In the genomic region with DNA sequence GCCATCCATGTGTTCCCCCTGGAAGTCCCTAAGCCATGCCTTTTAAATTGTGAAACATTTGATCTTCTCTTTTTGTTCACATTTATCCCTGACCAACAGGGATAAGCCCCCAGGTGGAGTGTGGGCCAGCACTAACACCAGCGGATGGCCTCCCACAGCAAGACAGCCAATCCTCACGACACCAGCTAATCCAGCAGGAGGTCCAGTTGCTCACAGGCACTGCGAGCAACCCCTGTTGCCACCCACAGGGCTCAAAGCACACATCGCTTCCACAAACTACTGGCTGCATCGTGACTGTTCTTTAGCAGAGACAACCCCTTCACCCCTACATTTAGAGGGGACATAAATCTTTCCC, we compare ENCODE assay signal across 2 cellular contexts.
TF ChIP-seq lines count a peak whose summit lies in the region.

No MANE protein-coding gene starts in this region.

TF ChIP-seq in K562, 482 proteins besides CTCF, POLR2A, EP300 and RAD21:
- TF ChIP-seq ZSCAN29 (IDR thresholded peaks at IDR 0.05) = no peak
- no peak for TF ChIP-seq STAT5B (CRISPR knock-in tag; IDR thresholded peaks at IDR 0.05)
- no peak for TF ChIP-seq ZNF77 (CRISPR knock-in tag; IDR thresholded peaks at IDR 0.05)
- TF ChIP-seq BCOR (IDR thresholded peaks at IDR 0.05) = no peak
- TF ChIP-seq HEY1 (CRISPR knock-in tag; IDR thresholded peaks at IDR 0.05; ENCODE audit: borderline replicate concordance) = no peak
- TF ChIP-seq, protein P1, sequence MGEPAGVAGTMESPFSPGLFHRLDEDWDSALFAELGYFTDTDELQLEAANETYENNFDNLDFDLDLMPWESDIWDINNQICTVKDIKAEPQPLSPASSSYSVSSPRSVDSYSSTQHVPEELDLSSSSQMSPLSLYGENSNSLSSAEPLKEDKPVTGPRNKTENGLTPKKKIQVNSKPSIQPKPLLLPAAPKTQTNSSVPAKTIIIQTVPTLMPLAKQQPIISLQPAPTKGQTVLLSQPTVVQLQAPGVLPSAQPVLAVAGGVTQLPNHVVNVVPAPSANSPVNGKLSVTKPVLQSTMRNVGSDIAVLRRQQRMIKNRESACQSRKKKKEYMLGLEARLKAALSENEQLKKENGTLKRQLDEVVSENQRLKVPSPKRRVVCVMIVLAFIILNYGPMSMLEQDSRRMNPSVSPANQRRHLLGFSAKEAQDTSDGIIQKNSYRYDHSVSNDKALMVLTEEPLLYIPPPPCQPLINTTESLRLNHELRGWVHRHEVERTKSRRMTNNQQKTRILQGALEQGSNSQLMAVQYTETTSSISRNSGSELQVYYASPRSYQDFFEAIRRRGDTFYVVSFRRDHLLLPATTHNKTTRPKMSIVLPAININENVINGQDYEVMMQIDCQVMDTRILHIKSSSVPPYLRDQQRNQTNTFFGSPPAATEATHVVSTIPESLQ (CRISPR knock-in tag; IDR thresholded peaks at IDR 0.05) = no peak
- TF ChIP-seq PHB2 (IDR thresholded peaks at IDR 0.05; ENCODE audit: low read depth) = no peak
- TF ChIP-seq CREBBP (IDR thresholded peaks at IDR 0.05; ENCODE audit: low read depth, low read length) = no peak
- TF ChIP-seq TBL1XR1 (IDR thresholded peaks at IDR 0.05; ENCODE audit: low read length in 2 of 2) = no peak
- no peak for TF ChIP-seq TAL1 (IDR thresholded peaks at IDR 0.05)
- TF ChIP-seq ZNF436 (CRISPR knock-in tag; IDR thresholded peaks at IDR 0.05) = no peak

TF ChIP-seq in neural cell, 6 proteins besides CTCF, POLR2A, EP300 and RAD21:
- TF ChIP-seq TAF1 (IDR thresholded peaks at IDR 0.05; ENCODE audit: low read depth) = no peak
